Comparison of ENCODE assay signal across 1 cellular context in genomic region chr21:33490991-33491372, GRCh38.
TF ChIP-seq lines count a peak whose summit lies in the region.

No MANE protein-coding gene starts in this region.

TF ChIP-seq in HCT116, 20 proteins besides CTCF, POLR2A, EP300 and RAD21 (continued from another document):
- TF ChIP-seq ATF3 (IDR thresholded peaks at IDR 0.05) (no peak), EZH2 (IDR thresholded peaks at IDR 0.05) (no peak)
